Comparison of ENCODE assay signal across 8 cellular contexts in the genomic region with DNA sequence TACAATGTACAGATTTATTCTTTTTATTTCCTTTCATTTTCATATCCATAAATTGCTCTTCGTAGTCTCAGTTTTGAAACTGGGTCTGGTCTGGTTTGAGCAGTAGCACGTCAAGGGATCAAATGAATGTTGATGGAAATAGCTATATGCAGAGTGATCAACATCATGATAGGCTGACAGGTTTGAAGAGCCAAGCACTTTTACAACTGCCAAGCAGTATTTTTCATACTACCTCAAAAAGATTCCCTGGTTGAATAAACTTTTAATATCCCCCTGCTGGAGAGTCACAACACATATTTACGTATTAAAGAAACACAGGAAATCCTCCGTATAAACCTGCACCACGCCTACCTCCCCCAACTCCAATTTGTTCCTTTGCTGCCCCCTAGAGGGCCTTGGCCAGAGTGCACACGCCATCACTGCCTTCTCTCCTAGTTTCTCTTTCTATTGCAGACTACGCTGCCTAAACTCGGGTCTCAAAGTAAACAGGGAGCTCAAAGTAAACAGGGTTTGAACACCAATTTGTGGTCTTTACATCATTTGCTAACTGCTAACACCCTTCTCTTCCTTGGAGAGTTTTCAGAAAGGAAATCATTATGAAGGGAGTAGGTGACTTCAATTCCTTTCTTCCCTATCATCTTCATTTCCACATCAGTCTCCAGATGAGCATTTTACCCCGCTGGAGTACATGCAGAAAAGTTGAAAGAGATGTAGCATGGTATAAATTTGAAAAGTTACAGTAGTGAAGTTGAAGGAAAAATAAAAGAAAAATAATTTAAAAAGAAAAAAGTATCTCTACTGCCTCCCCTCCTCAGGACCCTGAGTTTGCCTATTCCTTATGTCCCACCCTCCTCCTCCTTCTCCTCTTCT. TPM values are rescaled to one million over a fixed set of nuclear protein-coding genes. Genes with fewer than 3 reads are reported as not detected.
DNase-seq lines count a peak whose midpoint lies in the region; ATAC-seq, FAIRE-seq and TF ChIP-seq lines count a peak whose summit lies in the region.
"Not testable (repeated sequence)": the region's sequence is repeated elsewhere in the genome, so short reads cannot be mapped to it uniquely, and the experiment has no call there.

No MANE protein-coding gene starts in this region.

- intact Hi-C loops in left colon (cut with DNase I, micrococcal nuclease) = not testable (repeated sequence)

- H3K9me3 Mint-ChIP-seq in stimulated activated naive B cell treated with anti-CD40 and anti-IgM and Interleukin-4, amounts not matched to agents 10 μg/mL and 1 μg/mL and 100 μg/mL, for 72 hours = not testable (repeated sequence)

- H3K27me3 Mint-ChIP-seq in stimulated activated naive B cell treated with anti-CD40 and anti-IgM and Interleukin-4, amounts not matched to agents 10 μg/mL and 1 μg/mL and 100 μg/mL, for 72 hours = not testable (repeated sequence)

- TF ChIP-seq CTCF in bronchial epithelial cell (IDR thresholded peaks at IDR 0.05; ENCODE audit: insufficient read depth, low read length, severe bottlenecking) = not testable (repeated sequence)

- not testable (repeated sequence) for H3K27me3 ChIP-seq in bronchial epithelial cell (ENCODE audit: control insufficient read depth, insufficient read depth, low read length)

- H3K36me3 Mint-ChIP-seq in stimulated activated naive B cell treated with anti-CD40 and anti-IgM and Interleukin-4, amounts not matched to agents 10 μg/mL and 1 μg/mL and 100 μg/mL, for 72 hours = not testable (repeated sequence)

- FAIRE-seq in bronchial epithelial cell (lab: Jason Lieb, UNC) = peak; percentile 89

- H3K36me3 ChIP-seq in bronchial epithelial cell (ENCODE audit: control insufficient read depth, insufficient read depth, low read length) = not testable (repeated sequence)

- H3K4me3 ChIP-seq in bronchial epithelial cell (ENCODE audit: low read depth, low read length) = not testable (repeated sequence)

- H3K4me3 Mint-ChIP-seq in stimulated activated naive B cell treated with anti-CD40 and anti-IgM and Interleukin-4, amounts not matched to agents 10 μg/mL and 1 μg/mL and 100 μg/mL, for 72 hours = not testable (repeated sequence)

- ATAC-seq in GM18519 (IDR thresholded peaks at IDR 0.05; ENCODE audit: low FRiP score, unreplicated experiment) = peak; percentile 100
- ATAC-seq in GM21381 (IDR thresholded peaks at IDR 0.05; ENCODE audit: unreplicated experiment) = peak; percentile 100
- ATAC-seq in HG02852 (IDR thresholded peaks at IDR 0.05; ENCODE audit: unreplicated experiment) = peak; percentile 99
- ATAC-seq in HG03439 (IDR thresholded peaks at IDR 0.05; ENCODE audit: unreplicated experiment) = peak; percentile 100
- ATAC-seq in left colon = peak; percentile 57
- ATAC-seq in stimulated activated naive B cell treated with anti-CD40 and anti-IgM and Interleukin-4, amounts not matched to agents 10 μg/mL and 1 μg/mL and 100 μg/mL, for 72 hours (replicated peaks) = peak; percentile 82 to 86

- peak; percentile 0 for DNase-seq in RKO (ENCODE audit: low spot score)
- not testable (repeated sequence) for DNase-seq in bronchial epithelial cell (ENCODE audit: low read depth); left colon; stimulated activated naive B cell treated with anti-CD40 and anti-IgM and Interleukin-4, amounts not matched to agents 10 μg/mL and 1 μg/mL and 100 μg/mL, for 72 hours

- H3K27ac Mint-ChIP-seq in stimulated activated naive B cell treated with anti-CD40 and anti-IgM and Interleukin-4, amounts not matched to agents 10 μg/mL and 1 μg/mL and 100 μg/mL, for 72 hours = not testable (repeated sequence)

- H3K4me1 Mint-ChIP-seq in stimulated activated naive B cell treated with anti-CD40 and anti-IgM and Interleukin-4, amounts not matched to agents 10 μg/mL and 1 μg/mL and 100 μg/mL, for 72 hours = not testable (repeated sequence)

RNA-seq across cellular contexts. Expression of a gene that starts 8.3 kb away (rescaled TPM):
- total RNA-seq in bronchial epithelial cell (not detected in 2 replicates), left colon (under 1 TPM in 1 of 2 donors, not detected in 1; 0.06 TPM)
